In the genomic region with DNA sequence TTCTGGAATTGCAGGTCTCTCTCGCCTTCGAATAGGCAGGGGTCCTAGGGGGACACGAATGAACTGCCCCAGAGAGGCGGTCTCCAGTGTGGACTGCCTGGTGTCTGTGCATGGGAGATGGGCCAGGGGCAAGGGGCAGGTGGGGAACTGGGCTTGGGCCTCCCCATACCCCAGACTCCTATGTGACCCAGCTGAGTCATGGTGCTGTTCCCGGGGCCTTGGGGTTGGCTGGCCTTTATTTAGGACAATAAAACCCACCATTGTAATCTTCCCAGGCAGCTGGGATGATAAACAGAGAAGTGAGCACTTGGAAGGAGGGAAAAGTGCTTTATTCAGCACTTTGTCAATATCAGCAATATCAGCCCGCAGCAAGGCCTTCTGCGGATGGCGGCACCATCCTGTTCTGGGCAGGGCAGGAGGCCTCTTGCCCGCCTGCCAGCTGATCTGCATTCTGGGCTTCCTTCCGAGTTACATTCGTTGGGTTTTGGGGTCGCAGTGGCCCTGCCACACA, we compare ENCODE assay signal across 14 cellular contexts.
A peak's percentile ranks its signal among the peaks of the same experiment; 100 is the strongest.
DNase-seq lines count a peak whose midpoint lies in the region; ATAC-seq, FAIRE-seq and TF ChIP-seq lines count a peak whose summit lies in the region.
"Had no signal": no experiment of that assay in that cellular context is flagged by ENCODE, and none has a peak within 500 bp of the region (broad histone marks: within the 10 kb centered on the region; RNA-seq: fewer than 3 reads in every experiment).

No MANE protein-coding gene starts in this region.

- H3K27me3 ChIP-seq in mammary epithelial cell (ENCODE audit: insufficient read depth, low read length) (no peaks in the 10 kb centered on the region), right lobe of liver (no peaks in the 10 kb centered on the region), skeletal muscle tissue (ENCODE audit: control insufficient read depth in 3 of 3, insufficient read depth in 3 of 3, low read length in 3 of 3) (peaks cover 0 to 7% (median 3%) of the 10 kb centered on the region in 3 donors)

- no peak overlapping the region for H3K27ac ChIP-seq in mammary epithelial cell (ENCODE audit: insufficient read depth, low read depth, low read length)
- H3K27ac ChIP-seq in right lobe of liver, result peak overlapping the region in 2 of 3 donors; percentile 21 to 47
- peak overlapping the region; percentile 40 for H3K27ac ChIP-seq in skeletal muscle tissue (ENCODE audit: low read depth, low read length)
- H3K27ac ChIP-seq: PC-9 had no signal

- TF ChIP-seq CTCF in mammary epithelial cell (conservative IDR thresholded peaks at IDR 0.05 in 1 of 2, IDR thresholded peaks at IDR 0.05 in 1 of 2; ENCODE audit: extremely low read depth in 1 of 2, insufficient read depth in 1 of 2, low read depth in 1 of 2, low read length in 2 of 2) (no peak), right lobe of liver (IDR thresholded peaks at IDR 0.05) (no peak)

- H3K36me3 ChIP-seq in mammary epithelial cell (ENCODE audit: insufficient read depth, low read length) (no peaks in the 10 kb centered on the region), right lobe of liver (no peaks in the 10 kb centered on the region), skeletal muscle tissue (ENCODE audit: control insufficient read depth in 3 of 3, insufficient read depth in 3 of 3, low read length in 3 of 3) (no peaks in the 10 kb centered on the region)

- no peak overlapping the region for H3K4me3 ChIP-seq in mammary epithelial cell (replicated peaks in 1 of 3; ENCODE audit: insufficient read depth in 1 of 3, low read depth in 2 of 3, low read length in 3 of 3)
- H3K4me3 ChIP-seq in right lobe of liver, result no peak overlapping the region
- no peak overlapping the region for H3K4me3 ChIP-seq in skeletal muscle tissue (ENCODE audit: low read length in 3 of 3)
- H3K4me3 ChIP-seq: PC-9 had no signal

- peak in 3 of 4 donors; percentile 7 to 23 (median 12) for ATAC-seq in right lobe of liver
- no peak for ATAC-seq in GM18511 (IDR thresholded peaks at IDR 0.05; ENCODE audit: unreplicated experiment)
- ATAC-seq in GM19328 (IDR thresholded peaks at IDR 0.05; ENCODE audit: unreplicated experiment), result no peak
- ATAC-seq: activated CD4-positive, CD25-positive, alpha-beta regulatory T cell treated with anti-CD3 and anti-CD28 coated beads, Interleukin-2, amount 50 U/mL, for 24 hours; stimulated activated naive CD8-positive, alpha-beta T cell treated with anti-CD3 and anti-CD28 coated beads, Interleukin-15, Interleukin-2, amounts not matched to agents 100 U/mL and 50 U/mL, for 24 hours had no signal

- BruUV-seq in mammary epithelial cell (replicated peaks; lab: Mats Ljungman, UMichigan), result no TSS peak

- no peaks in the 10 kb centered on the region for H4K20me1 ChIP-seq in mammary epithelial cell (ENCODE audit: insufficient read depth, low read length)

- H3K4me2 ChIP-seq in mammary epithelial cell (ENCODE audit: insufficient read depth, low read depth, low read length), result peak overlapping the region; percentile 41
- H3K4me2 ChIP-seq: PC-9 had no signal

- dilution Hi-C loops in mammary epithelial cell (cut with HindIII; ENCODE audit: low sequenced_read_pairs), result no loop called here

- peaks cover 86% of the 10 kb centered on the region for H3K79me2 ChIP-seq in mammary epithelial cell (ENCODE audit: insufficient read depth, low read length)

- no peak overlapping the region for H3K9ac ChIP-seq in mammary epithelial cell (ENCODE audit: insufficient read depth, low read length)
- H3K9ac ChIP-seq in skeletal muscle tissue (ENCODE audit: low read depth in 1 of 3, low read length in 3 of 3), result no peak overlapping the region

- CTCF ChIA-PET in mammary epithelial cell (lab: Charles Lee; ENCODE audit: low non-redundant PET), result no interaction called here

- no peak for FAIRE-seq in GM19239 (lab: Jason Lieb, UNC)

- WGBS in mammary epithelial cell (ENCODE audit: low coverage, missing lambda C conversion rate), result 81% methylated on average over 12 of the region's 12 CpGs
- 33% methylated on average over 6 of the region's 12 CpGs for WGBS in right lobe of liver (ENCODE audit: insufficient coverage, low coverage, low lambda C conversion rate, missing lambda C conversion rate)

- DNase-seq in NCI-H446 treated with DMSO at 0.1 percent for 48 hours (lab: John Stamatoyannopoulos, UW) (peak; percentile 37), mammary epithelial cell (no peak), right lobe of liver (no peak), GM19239 (ENCODE audit: insufficient read length, low spot score) (no peak)
- no peak for DNase-seq in activated naive CD4-positive, alpha-beta T cell treated with Interleukin-2 at 50 U/mL for 16 hours
- DNase-seq: activated gamma-delta T cell treated with Interleukin-2 at 50 U/mL for 16 hours; immature natural killer cell; PC-9; stimulated activated CD4-positive, alpha-beta T cell treated with anti-CD3 and anti-CD28 coated beads, Interleukin-12 subunit alpha, Interleukin-12 subunit beta, amount 100 ng/mL, for 4 hours; stimulated activated naive CD8-positive, alpha-beta T cell treated with anti-CD3 and anti-CD28 coated beads, Interleukin-15, Interleukin-2, amounts not matched to agents 100 U/mL and 50 U/mL, for 24 hours had no signal

- in situ Hi-C loops in mammary epithelial cell (cut with MboI; ENCODE audit: low sequenced_read_pairs in 2 of 2), result no loop called here

- TF ChIP-seq POLR2A in right lobe of liver (IDR thresholded peaks at IDR 0.05), result no peak

- H3K9me3 ChIP-seq in mammary epithelial cell (replicated peaks; ENCODE audit: insufficient read depth, low read length) (no peaks in the 10 kb centered on the region), right lobe of liver (no peaks in the 10 kb centered on the region), skeletal muscle tissue (ENCODE audit: control insufficient read depth in 3 of 3, low read length in 3 of 3) (no peaks in the 10 kb centered on the region)

- H3K4me1 ChIP-seq in mammary epithelial cell (ENCODE audit: insufficient read depth, low read length), result peaks cover 30% of the 10 kb centered on the region
- no peaks in the 10 kb centered on the region for H3K4me1 ChIP-seq in right lobe of liver
- peaks cover 21 to 47% (median 32%) of the 10 kb centered on the region in 3 donors for H3K4me1 ChIP-seq in skeletal muscle tissue (ENCODE audit: control insufficient read depth in 3 of 3, insufficient read depth in 3 of 3, low read length in 3 of 3)

- H2AFZ ChIP-seq in mammary epithelial cell (ENCODE audit: low read depth, low read length), result peak overlapping the region; percentile 12
- H2AFZ ChIP-seq: PC-9 had no signal

- intact Hi-C loops in mammary epithelial cell (cut with micrococcal nuclease) (loop anchor here (2.0 kb wide), 1 partner anchor 18 kb away; no protein-coding TSS in a partner anchor), right lobe of liver (cut with DNase I) (no loop called here)

Comparison
In these comparisons a context has a peak if more than half of its experiments do, and no peak if none do; other contexts are left out.
1. ATAC-seq: peak in right lobe of liver (3 of 4); none in GM18511 (single experiment) and GM19328 (single experiment).